Comparison of ENCODE assay signal across 9 cellular contexts in the genomic region with DNA sequence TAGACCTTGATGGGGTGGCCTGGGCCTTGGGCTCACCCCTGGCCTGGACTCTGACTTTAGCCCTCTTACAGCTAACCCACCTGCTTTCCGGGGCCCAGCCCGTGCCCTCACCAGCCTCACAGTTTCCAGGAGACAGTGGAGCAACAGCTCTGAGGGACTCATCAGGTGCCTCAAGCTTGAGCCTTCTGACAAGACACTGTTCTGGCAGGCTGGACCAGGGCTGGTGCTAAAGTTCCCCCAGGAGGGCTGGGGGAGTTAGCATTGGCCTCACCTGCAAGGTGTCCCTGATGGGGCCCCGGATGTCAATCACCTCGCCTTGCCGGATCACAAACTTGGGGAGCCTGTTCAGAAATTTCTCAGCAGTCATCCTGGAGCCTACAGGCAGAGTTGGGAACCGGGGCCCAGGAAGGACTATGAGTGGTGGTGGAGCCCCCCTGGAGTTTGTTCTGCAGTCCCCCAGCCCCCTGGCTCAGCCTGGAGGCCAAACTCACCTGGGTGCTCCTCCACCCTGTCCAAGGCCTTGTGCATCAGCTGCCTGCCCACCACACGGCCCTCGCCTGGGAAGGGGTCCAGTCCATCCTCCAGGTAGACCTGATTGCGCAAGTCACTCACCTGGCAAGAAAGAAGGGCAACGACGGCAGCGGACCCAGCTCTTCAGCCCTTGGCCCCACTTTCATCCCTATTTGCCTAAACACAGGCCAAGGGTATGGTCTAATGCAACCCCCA. TPM values are rescaled to one million over a fixed set of nuclear protein-coding genes. Genes with fewer than 3 reads are reported as not detected.
A peak's percentile ranks its signal among the peaks of the same experiment; 100 is the strongest.
DNase-seq lines count a peak whose midpoint lies in the region; ATAC-seq and TF ChIP-seq lines count a peak whose summit lies in the region.
"Had no signal": no experiment of that assay in that cellular context is flagged by ENCODE, and none has a peak within 500 bp of the region (broad histone marks: within the 10 kb centered on the region; RNA-seq: fewer than 3 reads in every experiment).

No MANE protein-coding gene starts in this region.

- TF ChIP-seq CTCF in hepatocyte (IDR thresholded peaks at IDR 0.05; ENCODE audit: poor library complexity), result no peak
- TF ChIP-seq CTCF in stomach (IDR thresholded peaks at IDR 0.05), result no peak

- no peaks in the 10 kb centered on the region for H3K9me2 ChIP-seq in hepatocyte (replicated peaks; ENCODE audit: insufficient read depth)

- intact Hi-C loops in activated CD4-positive, alpha-beta T cell treated with anti-CD3 and anti-CD28 coated beads, Interleukin-2, amount 10 ng/mL, durations not matched to agents 24 days and 14 days (cut with micrococcal nuclease), result loop anchor here (1.0 kb wide), 1 partner anchor 8 kb away; no protein-coding TSS in a partner anchor
- intact Hi-C loops in stomach (cut with DNase I; ENCODE audit: low total_unique reads), result no loop called here

- H3K4me1 ChIP-seq in hepatocyte (ENCODE audit: insufficient read depth), result peaks cover 28% of the 10 kb centered on the region
- peaks cover 50 to 92% (median 63%) of the 10 kb centered on the region in 4 donors for H3K4me1 ChIP-seq in stomach

- H3K4me2 ChIP-seq in hepatocyte, result peak overlapping the region; percentile 29

- DNase-seq in activated CD4-positive, alpha-beta T cell treated with anti-CD3 and anti-CD28 coated beads, Interleukin-2, amount 10 ng/mL, durations not matched to agents 24 days and 14 days, result no peak
- DNase-seq in activated CD4-positive, alpha-beta T cell treated with anti-CD3 and anti-CD28 coated beads, Interleukin-2, amount 50 U/mL, for 4 hours, result no peak
- peak; percentile 63 for DNase-seq in activated CD8-positive, alpha-beta memory T cell treated with anti-CD3 and anti-CD28 coated beads, Interleukin-2, amount 50 U/mL, for 48 hours
- no peak for DNase-seq in hepatocyte (ENCODE audit: low spot score)
- no peak for DNase-seq in stomach
- DNase-seq in NCI-H226, result no peak
- no peak for DNase-seq in NCI-H146 (lab: John Stamatoyannopoulos, UW)

- H4K20me1 ChIP-seq in hepatocyte (ENCODE audit: insufficient read depth, poor library complexity, severe bottlenecking), result no peaks in the 10 kb centered on the region

- peak overlapping the region; percentile 88 for H3K4me3 Mint-ChIP-seq in activated CD4-positive, alpha-beta T cell treated with anti-CD3 and anti-CD28 coated beads, Interleukin-2, amount 10 ng/mL, durations not matched to agents 24 days and 14 days

- no peaks in the 10 kb centered on the region for H3K9me3 ChIP-seq in hepatocyte (ENCODE audit: low read depth)
- H3K9me3 ChIP-seq in stomach, result no peaks in the 10 kb centered on the region

- H3K4me3 ChIP-seq in hepatocyte (no peak overlapping the region), stomach (no peak overlapping the region)
- H3K4me3 ChIP-seq: SK-N-MC had no signal

- H3K9me3 Mint-ChIP-seq in activated CD4-positive, alpha-beta T cell treated with anti-CD3 and anti-CD28 coated beads, Interleukin-2, amount 10 ng/mL, durations not matched to agents 24 days and 14 days, result no peaks in the 10 kb centered on the region

- TF ChIP-seq POLR2A in stomach (IDR thresholded peaks at IDR 0.05), result no peak

- no peak for ATAC-seq in HG03039 (IDR thresholded peaks at IDR 0.05; ENCODE audit: unreplicated experiment)

- H3K36me3 Mint-ChIP-seq in activated CD4-positive, alpha-beta T cell treated with anti-CD3 and anti-CD28 coated beads, Interleukin-2, amount 10 ng/mL, durations not matched to agents 24 days and 14 days (ENCODE audit: low read depth), result peaks cover 40% of the 10 kb centered on the region

- peak overlapping the region; percentile 98 for H3K27ac Mint-ChIP-seq in activated CD4-positive, alpha-beta T cell treated with anti-CD3 and anti-CD28 coated beads, Interleukin-2, amount 10 ng/mL, durations not matched to agents 24 days and 14 days

- H3K27me3 Mint-ChIP-seq in activated CD4-positive, alpha-beta T cell treated with anti-CD3 and anti-CD28 coated beads, Interleukin-2, amount 10 ng/mL, durations not matched to agents 24 days and 14 days, result no peaks in the 10 kb centered on the region

- 96% methylated on average over 12 of the region's 12 CpGs for WGBS in hepatocyte (ENCODE audit: low lambda C conversion rate, missing lambda C conversion rate)
- WGBS in stomach, 5 donors, result 74 to 84% (median 82%) methylated on average over 7 to 12 of the region's 12 CpGs

- H2AFZ ChIP-seq in hepatocyte, result no peak overlapping the region

- H3K27ac ChIP-seq in hepatocyte (peak overlapping the region; percentile 63), stomach (peak overlapping the region; percentile 2 to 100 (median 71))
- H3K27ac ChIP-seq: SK-N-MC had no signal

- H3K27me3 ChIP-seq in hepatocyte (no peaks in the 10 kb centered on the region), stomach (no peaks in the 10 kb centered on the region)

- H3K36me3 ChIP-seq in hepatocyte (replicated peaks; ENCODE audit: insufficient read depth, low read depth) (no peaks in the 10 kb centered on the region), stomach (peaks cover 0 to 20% (median 9%) of the 10 kb centered on the region in 4 donors)

- TF ChIP-seq EP300 in stomach (IDR thresholded peaks at IDR 0.05), result no peak

- H3K4me1 Mint-ChIP-seq in activated CD4-positive, alpha-beta T cell treated with anti-CD3 and anti-CD28 coated beads, Interleukin-2, amount 10 ng/mL, durations not matched to agents 24 days and 14 days, result peaks cover 79% of the 10 kb centered on the region

- peaks cover 18% of the 10 kb centered on the region for H3K79me2 ChIP-seq in hepatocyte

RNA-seq across cellular contexts. Expression of a gene that starts 4.1 kb away (rescaled TPM):
- total RNA-seq in activated CD4-positive, alpha-beta T cell treated with anti-CD3 and anti-CD28 coated beads, Interleukin-2, amount 10 ng/mL, durations not matched to agents 24 days and 14 days, result 463 and 474 TPM in 2 replicates
- total RNA-seq in hepatocyte (35.9 and 36.6 TPM in 2 replicates), stomach (100 to 1,000 TPM in 1 of 5 donors, 10 to 100 TPM in 3, 1 to 10 TPM in 1; 7.2 to 102 (median 29.5) TPM)
- polyA plus RNA-seq in hepatocyte (411 and 420 TPM in 2 replicates), stomach (100 to 1,000 TPM; 142 to 267 (median 227) TPM)

RNA-seq across cellular contexts. Expression of a gene that starts 22.4 kb away (rescaled TPM):
- 17.1 and 19.0 TPM in 2 replicates for total RNA-seq in activated CD4-positive, alpha-beta T cell treated with anti-CD3 and anti-CD28 coated beads, Interleukin-2, amount 10 ng/mL, durations not matched to agents 24 days and 14 days
- total RNA-seq in hepatocyte (3.1 and 6.9 TPM in 2 replicates), stomach (10 to 100 TPM in 3 of 5 donors, 1 to 10 TPM in 2; 7.3 to 12.9 (median 12.2) TPM)
- polyA plus RNA-seq in hepatocyte (17.1 and 34.0 TPM in 2 replicates), stomach (10 to 100 TPM; 14.4 to 26.3 (median 19.3) TPM)

RNA-seq across cellular contexts. Expression of a gene that starts 33.7 kb away (rescaled TPM):
- total RNA-seq in activated CD4-positive, alpha-beta T cell treated with anti-CD3 and anti-CD28 coated beads, Interleukin-2, amount 10 ng/mL, durations not matched to agents 24 days and 14 days, result 295 and 297 TPM in 2 replicates
- total RNA-seq in hepatocyte (1.2 and 8.1 TPM in 2 replicates), stomach (10 to 100 TPM in 2 of 5 donors, 1 to 10 TPM in 1, not detected in 2; 5.1 to 15.2 (median 10.7) TPM)
- polyA plus RNA-seq in hepatocyte (3.9 and 12.9 TPM in 2 replicates), stomach (10 to 100 TPM; 27.3 to 68.2 (median 48.7) TPM)

RNA-seq across cellular contexts. Expression of a gene that starts 50.0 kb away (rescaled TPM):
- total RNA-seq in activated CD4-positive, alpha-beta T cell treated with anti-CD3 and anti-CD28 coated beads, Interleukin-2, amount 10 ng/mL, durations not matched to agents 24 days and 14 days, result 39.3 and 40.8 TPM in 2 replicates
- 11.4 and 14.6 TPM in 2 replicates for total RNA-seq in hepatocyte
- polyA plus RNA-seq in hepatocyte, result 12.4 and 15.3 TPM in 2 replicates
- total RNA-seq in stomach, result 10 to 100 TPM in 3 of 5 donors, 1 to 10 TPM in 1, under 1 TPM in 1; 0.58 to 21.0 (median 10.3) TPM
- 1 to 10 TPM; 2.1 to 5.3 (median 2.7) TPM for polyA plus RNA-seq in stomach

Comparison
In these comparisons a context has a peak if more than half of its experiments do, and no peak if none do; other contexts are left out.
1. RNA of a gene that starts 33.7 kb away (total RNA-seq): 295 to 297 TPM in activated CD4-positive, alpha-beta T cell treated with anti-CD3 and anti-CD28 coated beads, Interleukin-2, amount 10 ng/mL, durations not matched to agents 24 days and 14 days; 1.2 to 8.1 TPM in hepatocyte and 5.1 to 15.2 TPM in stomach; every median in the first group is over 10 times any median in the second.